In genomic region chr1:236795035-236795756, GRCh38 we compare ENCODE assay signal across 8 cellular contexts. TPM values are rescaled to one million over a fixed set of nuclear protein-coding genes. Genes with fewer than 3 reads are reported as not detected.
DNase-seq lines count a peak whose midpoint lies in the region; ATAC-seq and TF ChIP-seq lines count a peak whose summit lies in the region.

Gene MTR, plus strand, starts transcription at chr1:236795292. Its CDS starts 412 bp downstream, at chr1:236795704.

- ATAC-seq in GM19043 (IDR thresholded peaks at IDR 0.05; ENCODE audit: low read depth, unreplicated experiment) (peak; percentile 98), HG03378 (IDR thresholded peaks at IDR 0.05; ENCODE audit: unreplicated experiment) (peak; percentile 99)

- H3K4me3 ChIP-seq in AG10803 (ENCODE audit: low read length): peak within 1 kb of the TSS; percentile 92

- DNase-seq in AG10803 (ENCODE audit: low read depth) (peak; percentile 98), NCI-H460 (ENCODE audit: extremely low read depth, low read depth) (peak; percentile 99), cerebellum (ENCODE audit: low spot score) (peak; percentile 98), islet precursor cell (peak; percentile 99)
- peak; percentile 96 for DNase-seq in activated CD4-positive, CD25-positive, alpha-beta regulatory T cell treated with anti-CD3 and anti-CD28 coated beads, Interleukin-2, amount 50 U/mL, for 72 hours
- DNase-seq in stimulated activated CD4-positive, alpha-beta T cell treated with anti-CD3 and anti-CD28 coated beads, Interleukin-12 subunit alpha, Interleukin-12 subunit beta, amount 100 ng/mL, for 48 hours (ENCODE audit: low read depth in 2 of 3, low spot score in 1 of 3): peak; percentile 93 to 97 (median 95)

- no peak for TF ChIP-seq CTCF in AG10803 (conservative IDR thresholded peaks at IDR 0.05; ENCODE audit: low read length)

RNA-seq across cellular contexts. Expression of gene MTR, which starts in this region (rescaled TPM):
- total RNA-seq in NCI-H460 (2014; rRNA removed; shearing (Covaris generic)): 26.4 and 29.4 TPM in 2 replicates
- 34.1 and 36.7 TPM in 2 replicates for polyA plus RNA-seq in NCI-H460 (2014; cell fraction: nucleus; rRNA removed)
- 21.4 TPM for total RNA-seq in cerebellum

Comparison
In these comparisons a context has a peak if more than half of its experiments do, and no peak if none do; other contexts are left out.
1. Peak in every context shown above with its lines: DNase-seq, ATAC-seq and H3K4me3 ChIP-seq.